Comparison of ENCODE assay signal across 11 cellular contexts in genomic region chr10:93742633-93743349, GRCh38. TPM values are rescaled to one million over a fixed set of nuclear protein-coding genes. Genes with fewer than 3 reads are reported as not detected.
A peak's percentile ranks its signal among the peaks of the same experiment; 100 is the strongest.
DNase-seq lines count a peak whose midpoint lies in the region; ATAC-seq and TF ChIP-seq lines count a peak whose summit lies in the region.
"Had no signal": no experiment of that assay in that cellular context is flagged by ENCODE, and none has a peak within 500 bp of the region (broad histone marks: within the 10 kb centered on the region; RNA-seq: fewer than 3 reads in every experiment).

No MANE protein-coding gene starts in this region.

- no peak for TF ChIP-seq POLR2A in gastrocnemius medialis (IDR thresholded peaks at IDR 0.05)

- peak overlapping the region; percentile 44 for H3K4me3 Mint-ChIP-seq in activated B cell treated with CpG ODN at 0.5 μM for 24 hours
- H3K4me3 Mint-ChIP-seq in naive thymus-derived CD8-positive, alpha-beta T cell: peak overlapping the region in 1 of 10 donors; percentile 42
- H3K4me3 Mint-ChIP-seq: activated T-cell treated with anti-CD3 and anti-CD28 coated beads, Interleukin-2, amount 50 U/mL, for 24 hours; CD4-positive, alpha-beta T cell had no signal

- peak overlapping the region; percentile 65 for H3K27ac Mint-ChIP-seq in activated B cell treated with CpG ODN at 0.5 μM for 24 hours
- H3K27ac Mint-ChIP-seq in naive thymus-derived CD8-positive, alpha-beta T cell: no peak overlapping the region
- H3K27ac Mint-ChIP-seq: activated T-cell treated with anti-CD3 and anti-CD28 coated beads, Interleukin-2, amount 50 U/mL, for 24 hours; CD4-positive, alpha-beta T cell had no signal

- no peaks in the 10 kb centered on the region for H3K4me1 ChIP-seq in gastrocnemius medialis

- H3K36me3 ChIP-seq in gastrocnemius medialis: no peaks in the 10 kb centered on the region

- H3K36me3 Mint-ChIP-seq in activated B cell treated with CpG ODN at 0.5 μM for 24 hours (ENCODE audit: low read depth): no peaks in the 10 kb centered on the region
- no peaks in the 10 kb centered on the region for H3K36me3 Mint-ChIP-seq in naive thymus-derived CD8-positive, alpha-beta T cell

- CTCF ChIA-PET in activated B cell treated with CpG ODN at 0.5 μM for 24 hours (lab: Charles Lee): interaction anchor here (1.4 kb wide), 1 partner anchor 40 kb away, joined by 3 read pairs; the partner anchor contains the start of gene FRA10AC1

- peak; percentile 48 for DNase-seq in GM12864 (ENCODE audit: low read depth)
- DNase-seq in activated B cell treated with CpG ODN at 0.5 μM for 24 hours: no peak
- DNase-seq in naive thymus-derived CD8-positive, alpha-beta T cell: no peak
- DNase-seq in NCI-H2227 (lab: John Stamatoyannopoulos, UW; ENCODE audit: unreplicated experiment): no peak
- no peak for DNase-seq in gastrocnemius medialis
- no peak for DNase-seq in hepatic stellate cell (ENCODE audit: low spot score)
- DNase-seq: activated T-cell treated with anti-CD3 and anti-CD28 coated beads, Interleukin-2, amount 50 U/mL, for 24 hours; CD4-positive, alpha-beta T cell had no signal

- H3K27me3 Mint-ChIP-seq in activated B cell treated with CpG ODN at 0.5 μM for 24 hours: peaks cover 5% of the 10 kb centered on the region
- H3K27me3 Mint-ChIP-seq in naive thymus-derived CD8-positive, alpha-beta T cell: peaks cover 7 to 22% (median 10%) of the 10 kb centered on the region in 5 donors

- H3K9me3 Mint-ChIP-seq in activated B cell treated with CpG ODN at 0.5 μM for 24 hours: peaks cover 4% of the 10 kb centered on the region
- H3K9me3 Mint-ChIP-seq in naive thymus-derived CD8-positive, alpha-beta T cell: peaks cover 0 to 6% (median 0%) of the 10 kb centered on the region in 9 donors
- H3K9me3 Mint-ChIP-seq: activated T-cell treated with anti-CD3 and anti-CD28 coated beads, Interleukin-2, amount 50 U/mL, for 24 hours; CD4-positive, alpha-beta T cell had no signal

- in situ Hi-C loops in gastrocnemius medialis (cut with MboI; ENCODE audit: low sequenced_read_pairs in 4 of 4): no loop called here

- intact Hi-C loops in activated B cell treated with CpG ODN at 0.5 μM for 24 hours (cut with micrococcal nuclease): loop anchor here (2.0 kb wide), 2 partner anchors 28 to 40 kb away; partner anchors contain the start of gene FRA10AC1
- intact Hi-C loops in gastrocnemius medialis (cut with DNase I; ENCODE audit: low total_unique reads): no loop called here

- no peak for TF ChIP-seq CTCF in GM12864 (IDR thresholded peaks at IDR 0.05; ENCODE audit: low read depth, low read length, missing control alignments)
- TF ChIP-seq CTCF in activated B cell treated with CpG ODN at 0.5 μM for 24 hours (IDR thresholded peaks at IDR 0.05): no peak
- TF ChIP-seq CTCF in gastrocnemius medialis (IDR thresholded peaks at IDR 0.05 in 4 of 5, conservative IDR thresholded peaks at IDR 0.05 in 1 of 5): no peak

- H3K9me3 ChIP-seq in gastrocnemius medialis: no peaks in the 10 kb centered on the region

- ATAC-seq in GM21528 (IDR thresholded peaks at IDR 0.05; ENCODE audit: low FRiP score, unreplicated experiment) (peak; percentile 91), HG03457 (IDR thresholded peaks at IDR 0.05; ENCODE audit: unreplicated experiment) (peak; percentile 69), activated B cell treated with CpG ODN at 0.5 μM for 24 hours (ENCODE audit: low read depth) (peak; percentile 99), gastrocnemius medialis (no peak)
- ATAC-seq in naive thymus-derived CD8-positive, alpha-beta T cell: no peak

- POLR2A ChIA-PET in activated B cell treated with CpG ODN at 0.5 μM for 24 hours (lab: Charles Lee): interaction anchor here (1.0 kb wide), 2 partner anchors 28 to 40 kb away, joined by 3 to 4 read pairs; partner anchors contain the start of gene FRA10AC1
- POLR2A ChIA-PET in naive thymus-derived CD8-positive, alpha-beta T cell (lab: Charles Lee): no interaction called here

- H3K4me3 ChIP-seq in GM12864 (ENCODE audit: low read depth, low read length): no peak overlapping the region; the same call in 1 of the 2 replicates
- no peak overlapping the region for H3K4me3 ChIP-seq in gastrocnemius medialis

- no peak overlapping the region for H3K27ac ChIP-seq in gastrocnemius medialis

- H3K27me3 ChIP-seq in gastrocnemius medialis: no peaks in the 10 kb centered on the region

- H3K4me1 Mint-ChIP-seq in activated B cell treated with CpG ODN at 0.5 μM for 24 hours: peaks cover 18% of the 10 kb centered on the region
- H3K4me1 Mint-ChIP-seq in naive thymus-derived CD8-positive, alpha-beta T cell: peaks cover 0 to 8% (median 0%) of the 10 kb centered on the region in 4 donors

RNA-seq across cellular contexts. Expression of gene LGI1, which starts 14.9 kb away (rescaled TPM):
- not detected in 2 replicates for total RNA-seq in activated B cell treated with CpG ODN at 0.5 μM for 24 hours
- not detected for total RNA-seq in naive thymus-derived CD8-positive, alpha-beta T cell
- polyA plus RNA-seq in naive thymus-derived CD8-positive, alpha-beta T cell: not detected
- 10 to 100 TPM in 1 of 4 donors, under 1 TPM in 1, not detected in 2; 0.33 to 12.6 TPM for total RNA-seq in gastrocnemius medialis
- total RNA-seq: CD4-positive, alpha-beta T cell; lung microvascular endothelial cell had no signal

RNA-seq across cellular contexts. Expression of gene FRA10AC1, which starts 40.4 kb away (rescaled TPM):
- 20.3 and 24.8 TPM in 2 replicates for total RNA-seq in activated B cell treated with CpG ODN at 0.5 μM for 24 hours
- 10 to 100 TPM; 25.5 to 28.9 TPM for total RNA-seq in naive thymus-derived CD8-positive, alpha-beta T cell
- 1 to 10 TPM; 5.8 to 6.8 (median 5.9) TPM for polyA plus RNA-seq in naive thymus-derived CD8-positive, alpha-beta T cell
- total RNA-seq in gastrocnemius medialis: 10 to 100 TPM in 1 of 4 donors, 1 to 10 TPM in 3; 4.9 to 10.5 (median 5.5) TPM

Comparison
In these comparisons a context has a peak if more than half of its experiments do, and no peak if none do; other contexts are left out.
1. ATAC-seq: peak in GM21528 (single experiment), HG03457 (single experiment) and activated B cell treated with CpG ODN at 0.5 μM for 24 hours (single experiment); none in naive thymus-derived CD8-positive, alpha-beta T cell (0 of 2) and gastrocnemius medialis (0 of 2).